ENCODE assay signal across 12 cellular contexts in genomic region chrX:42128020-42128419, GRCh38.
DNase-seq lines count a peak whose midpoint lies in the region; ATAC-seq and TF ChIP-seq lines count a peak whose summit lies in the region.
"Had no signal": no experiment of that assay in that cellular context is flagged by ENCODE, and none has a peak within 500 bp of the region (broad histone marks: within the 10 kb centered on the region; RNA-seq: fewer than 3 reads in every experiment).

No MANE protein-coding gene starts in this region.

- no peaks in the 10 kb centered on the region for H3K36me3 Mint-ChIP-seq in endodermal cell (ENCODE audit: low read depth)

- no peak overlapping the region for H3K4me3 Mint-ChIP-seq in endodermal cell

- H3K9ac ChIP-seq in endodermal cell (ENCODE audit: extremely low read depth, low read length, poor library complexity, severe bottlenecking): no peak overlapping the region

- H3K27me3 ChIP-seq in effector memory CD4-positive, alpha-beta T cell (replicated peaks; ENCODE audit: control insufficient read depth, insufficient read depth, low read length, poor library complexity, severe bottlenecking): no peaks in the 10 kb centered on the region
- H3K27me3 ChIP-seq in endodermal cell (ENCODE audit: control insufficient read depth, insufficient read depth, low read length, poor library complexity, severe bottlenecking): no peaks in the 10 kb centered on the region
- H3K27me3 ChIP-seq: thyroid gland had no signal

- H3K27ac ChIP-seq in effector memory CD4-positive, alpha-beta T cell (ENCODE audit: insufficient read depth, low read length, poor library complexity, severe bottlenecking): peak overlapping the region; percentile 32
- H3K27ac ChIP-seq in endodermal cell (ENCODE audit: low read depth, low read length): no peak overlapping the region
- H3K27ac ChIP-seq: thyroid gland, WERI-Rb-1 had no signal

- H3K27me3 Mint-ChIP-seq in endodermal cell (ENCODE audit: insufficient read depth): no peaks in the 10 kb centered on the region

- no peaks in the 10 kb centered on the region for H3K9me3 ChIP-seq in effector memory CD4-positive, alpha-beta T cell (ENCODE audit: control insufficient read depth, low read length)
- H3K9me3 ChIP-seq in endodermal cell (ENCODE audit: control insufficient read depth, low read length): no peaks in the 10 kb centered on the region
- H3K9me3 ChIP-seq: thyroid gland had no signal

- H3K36me3 ChIP-seq in effector memory CD4-positive, alpha-beta T cell (ENCODE audit: control insufficient read depth, insufficient read depth, low read length): no peaks in the 10 kb centered on the region
- H3K36me3 ChIP-seq in endodermal cell (ENCODE audit: control insufficient read depth, insufficient read depth, low read length): no peaks in the 10 kb centered on the region
- H3K36me3 ChIP-seq: thyroid gland, WERI-Rb-1 had no signal

- 90% methylated on average over 1 of the region's 2 CpGs; no CpG with 5 or more reads in 1 of the 2 experiments for WGBS in endodermal cell (ENCODE audit: insufficient coverage in 1 of 2, insufficient read length in 1 of 2), 2 experiments

- no peak overlapping the region for H3K27ac Mint-ChIP-seq in endodermal cell

- H3K4me1 Mint-ChIP-seq in endodermal cell: peaks cover 3% of the 10 kb centered on the region

- peaks cover 5% of the 10 kb centered on the region for H3K4me1 ChIP-seq in effector memory CD4-positive, alpha-beta T cell (ENCODE audit: control insufficient read depth, insufficient read depth, low read length, poor library complexity, severe bottlenecking)
- no peaks in the 10 kb centered on the region for H3K4me1 ChIP-seq in endodermal cell (ENCODE audit: control insufficient read depth, insufficient read depth, low read length)
- H3K4me1 ChIP-seq: thyroid gland had no signal

- ATAC-seq in GM18868 (IDR thresholded peaks at IDR 0.05; ENCODE audit: unreplicated experiment) (peak; percentile 71), GM21576 (IDR thresholded peaks at IDR 0.05; ENCODE audit: unreplicated experiment) (peak; percentile 67), HG03432 (IDR thresholded peaks at IDR 0.05; ENCODE audit: unreplicated experiment) (peak; percentile 72)

- no peak for DNase-seq in effector memory CD4-positive, alpha-beta T cell
- no peak for DNase-seq in midbrain (lab: John Stamatoyannopoulos, UW)
- no peak for DNase-seq in HT-29 (ENCODE audit: low spot score)
- no peak for DNase-seq in endodermal cell
- DNase-seq: hypothalamus, NCI-H510A, Right ventricle myocardium superior, thyroid gland, WERI-Rb-1 had no signal

- no peak overlapping the region for H3K4me3 ChIP-seq in effector memory CD4-positive, alpha-beta T cell (ENCODE audit: insufficient read depth, low read depth, low read length, poor library complexity, severe bottlenecking)
- H3K4me3 ChIP-seq in endodermal cell (ENCODE audit: low read length): no peak overlapping the region
- H3K4me3 ChIP-seq: thyroid gland had no signal

- TF ChIP-seq CTCF in endodermal cell (conservative IDR thresholded peaks at IDR 0.05): no peak

- peaks cover 53% of the 10 kb centered on the region for H3K9me3 Mint-ChIP-seq in endodermal cell
